ENCODE assay signal across 27 cellular contexts in the genomic region with DNA sequence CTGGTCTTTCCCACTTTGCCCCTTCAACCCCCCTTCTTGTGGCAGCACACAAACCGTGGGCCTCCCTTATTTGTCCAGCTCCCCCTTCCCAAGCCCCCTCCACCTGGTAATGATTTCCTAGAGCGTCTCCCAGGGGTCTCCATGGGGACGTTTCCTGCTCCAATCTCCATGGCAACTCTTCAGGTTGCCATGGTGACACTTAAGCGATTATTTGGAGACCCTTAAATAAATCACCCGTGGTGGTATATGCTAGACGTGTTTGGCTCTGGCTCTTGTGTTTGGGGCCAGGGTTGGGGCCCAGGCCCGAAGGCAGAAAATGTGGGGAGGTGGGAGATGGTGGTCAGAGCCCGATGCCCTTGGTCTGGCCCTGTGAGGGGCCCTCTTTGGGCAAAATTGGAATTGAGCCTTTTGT. TPM values are rescaled to one million over a fixed set of nuclear protein-coding genes. Genes with fewer than 3 reads are reported as not detected.
A peak's percentile ranks its signal among the peaks of the same experiment; 100 is the strongest.
DNase-seq lines count a peak whose midpoint lies in the region; ATAC-seq and TF ChIP-seq lines count a peak whose summit lies in the region.
"Had no signal": no experiment of that assay in that cellular context is flagged by ENCODE, and none has a peak within 500 bp of the region (broad histone marks: within the 10 kb centered on the region; RNA-seq: fewer than 3 reads in every experiment).

No MANE protein-coding gene starts in this region.

- peaks cover 14 to 29% (median 25%) of the 10 kb centered on the region in 10 experiments for H3K4me1 ChIP-seq in BLaER1 treated with 17β-estradiol and CSF1 and Interleukin-3, amounts not matched to agents 10 nM and 100 nM

- H3K27me3 Mint-ChIP-seq in endothelial cell (ENCODE audit: unreplicated experiment) = peaks cover 4% of the 10 kb centered on the region
- no peaks in the 10 kb centered on the region for H3K27me3 Mint-ChIP-seq in neural crest cell (ENCODE audit: low read depth)
- no peaks in the 10 kb centered on the region for H3K27me3 Mint-ChIP-seq in activated CD8-positive, alpha-beta T cell treated with anti-CD3 and anti-CD28 coated beads, Interleukin-2, amount 10 ng/mL, durations not matched to agents 7 days and 5 days (ENCODE audit: low read depth)
- H3K27me3 Mint-ChIP-seq: CD4-positive, CD25-positive, alpha-beta regulatory T cell; stimulated activated naive CD8-positive, alpha-beta T cell treated with anti-CD3 and anti-CD28 coated beads, Interleukin-15, amount 100 ng/mL, for 72 hours had no signal

- peak overlapping the region; percentile 55 for H3K27ac Mint-ChIP-seq in endothelial cell (ENCODE audit: unreplicated experiment)
- peak overlapping the region; percentile 64 for H3K27ac Mint-ChIP-seq in neural crest cell (ENCODE audit: unreplicated experiment)
- no peak overlapping the region for H3K27ac Mint-ChIP-seq in activated CD8-positive, alpha-beta T cell treated with anti-CD3 and anti-CD28 coated beads, Interleukin-2, amount 10 ng/mL, durations not matched to agents 7 days and 5 days
- H3K27ac Mint-ChIP-seq: CD4-positive, CD25-positive, alpha-beta regulatory T cell; stimulated activated naive CD8-positive, alpha-beta T cell treated with anti-CD3 and anti-CD28 coated beads, Interleukin-15, amount 100 ng/mL, for 72 hours; T-helper 1 cell treated with Interleukin-12 subunit alpha and Interleukin-12 subunit beta and Interleukin-4 antibody, amounts not matched to agents 30 μg/mL and 1 μg/mL, for 36 hours had no signal

- H3K4me3 ChIP-seq in BLaER1 treated with 17β-estradiol and CSF1 and Interleukin-3, amounts not matched to agents 10 nM and 100 nM = no peak overlapping the region
- H3K4me3 ChIP-seq: heart right ventricle, left lung, sigmoid colon, SJCRH30, tibial artery had no signal

- CTCF ChIA-PET in activated CD8-positive, alpha-beta T cell treated with anti-CD3 and anti-CD28 coated beads, Interleukin-2, amount 10 ng/mL, durations not matched to agents 7 days and 5 days (lab: Charles Lee) = no interaction called here

- H3K36me3 ChIP-seq in BLaER1 treated with 17β-estradiol and CSF1 and Interleukin-3, amounts not matched to agents 10 nM and 100 nM = peaks cover 0 to 10% (median 0%) of the 10 kb centered on the region in 11 experiments; a peak in 5 of 22 replicates
- H3K36me3 ChIP-seq: heart right ventricle, left lung, sigmoid colon, SJCRH30, tibial artery had no signal

- peaks cover 9% of the 10 kb centered on the region for H3K36me3 Mint-ChIP-seq in endothelial cell (ENCODE audit: low read depth, unreplicated experiment)
- peaks cover 3% of the 10 kb centered on the region for H3K36me3 Mint-ChIP-seq in neural crest cell (ENCODE audit: low read depth)
- peaks cover 12% of the 10 kb centered on the region for H3K36me3 Mint-ChIP-seq in activated CD8-positive, alpha-beta T cell treated with anti-CD3 and anti-CD28 coated beads, Interleukin-2, amount 10 ng/mL, durations not matched to agents 7 days and 5 days (ENCODE audit: low read depth)

- TF ChIP-seq CTCF in endothelial cell (IDR thresholded peaks at IDR 0.05; ENCODE audit: unreplicated experiment) (no peak), neural crest cell (conservative IDR thresholded peaks at IDR 0.05) (no peak)

- H3K4me2 ChIP-seq in BLaER1 treated with 17β-estradiol and CSF1 and Interleukin-3, amounts not matched to agents 10 nM and 100 nM = peak overlapping the region in 7 of 11 experiments; percentile 21 to 62 (median 41); a peak in 11 of 22 replicates

- no peaks in the 10 kb centered on the region for H4K20me1 ChIP-seq in BLaER1 treated with 17β-estradiol and CSF1 and Interleukin-3, amounts not matched to agents 10 nM and 100 nM

- H3K9me3 ChIP-seq in BLaER1 treated with 17β-estradiol and CSF1 and Interleukin-3, amounts not matched to agents 10 nM and 100 nM (replicated peaks in 1 of 11) = peaks cover 11 to 32% (median 27%) of the 10 kb centered on the region in 11 experiments
- H3K9me3 ChIP-seq: heart right ventricle, left lung, sigmoid colon, SJCRH30, tibial artery had no signal

- H3K4me1 Mint-ChIP-seq in endothelial cell (ENCODE audit: unreplicated experiment) = peaks cover 11% of the 10 kb centered on the region
- peaks cover 52% of the 10 kb centered on the region for H3K4me1 Mint-ChIP-seq in neural crest cell
- H3K4me1 Mint-ChIP-seq in activated CD8-positive, alpha-beta T cell treated with anti-CD3 and anti-CD28 coated beads, Interleukin-2, amount 10 ng/mL, durations not matched to agents 7 days and 5 days (ENCODE audit: low read depth) = peaks cover 11% of the 10 kb centered on the region
- H3K4me1 Mint-ChIP-seq: stimulated activated naive CD8-positive, alpha-beta T cell treated with anti-CD3 and anti-CD28 coated beads, Interleukin-15, amount 100 ng/mL, for 72 hours had no signal

- POLR2A ChIA-PET in activated CD8-positive, alpha-beta T cell treated with anti-CD3 and anti-CD28 coated beads, Interleukin-2, amount 10 ng/mL, durations not matched to agents 7 days and 5 days (lab: Charles Lee) = no interaction called here

- H3K4me3 Mint-ChIP-seq in endothelial cell (ENCODE audit: unreplicated experiment) (no peak overlapping the region), neural crest cell (peak overlapping the region; percentile 49)
- no peak overlapping the region for H3K4me3 Mint-ChIP-seq in activated CD8-positive, alpha-beta T cell treated with anti-CD3 and anti-CD28 coated beads, Interleukin-2, amount 10 ng/mL, durations not matched to agents 7 days and 5 days
- H3K4me3 Mint-ChIP-seq: naive thymus-derived CD8-positive, alpha-beta T cell; stimulated activated naive CD8-positive, alpha-beta T cell treated with anti-CD3 and anti-CD28 coated beads, Interleukin-15, amount 100 ng/mL, for 72 hours; T-helper 1 cell treated with Interleukin-12 subunit alpha and Interleukin-12 subunit beta and Interleukin-4 antibody, amounts not matched to agents 30 μg/mL and 1 μg/mL, for 36 hours had no signal

- H3K27me3 ChIP-seq in BLaER1 treated with 17β-estradiol and CSF1 and Interleukin-3, amounts not matched to agents 10 nM and 100 nM = no peaks in the 10 kb centered on the region
- H3K27me3 ChIP-seq: heart right ventricle, left lung, sigmoid colon, SJCRH30, tibial artery had no signal

- ATAC-seq in GM21576 (IDR thresholded peaks at IDR 0.05; ENCODE audit: unreplicated experiment) = no peak
- no peak for ATAC-seq in activated CD8-positive, alpha-beta T cell treated with anti-CD3 and anti-CD28 coated beads, Interleukin-2, amount 10 ng/mL, durations not matched to agents 7 days and 5 days
- ATAC-seq: heart right ventricle; left lung; naive thymus-derived CD8-positive, alpha-beta T cell; stimulated activated naive CD8-positive, alpha-beta T cell treated with anti-CD3 and anti-CD28 coated beads, Interleukin-15, amount 100 ng/mL, for 72 hours had no signal

- H3K9me3 Mint-ChIP-seq in endothelial cell (ENCODE audit: unreplicated experiment) (peaks cover 6% of the 10 kb centered on the region), neural crest cell (peaks cover 7% of the 10 kb centered on the region)
- no peaks in the 10 kb centered on the region for H3K9me3 Mint-ChIP-seq in activated CD8-positive, alpha-beta T cell treated with anti-CD3 and anti-CD28 coated beads, Interleukin-2, amount 10 ng/mL, durations not matched to agents 7 days and 5 days (ENCODE audit: insufficient read depth)

- H3K27ac ChIP-seq in BLaER1 treated with 17β-estradiol and CSF1 and Interleukin-3, amounts not matched to agents 10 nM and 100 nM = no peak overlapping the region
- H3K27ac ChIP-seq: epithelial cell of prostate, heart right ventricle, left lung, parathyroid adenoma, SJCRH30, tibial artery had no signal

- no peak overlapping the region for H3K9ac ChIP-seq in BLaER1 treated with 17β-estradiol and CSF1 and Interleukin-3, amounts not matched to agents 10 nM and 100 nM
- H3K9ac ChIP-seq: parathyroid adenoma had no signal

- DNase-seq in NCI-H146 treated with DMSO at 0.1 percent for 48 hours (lab: John Stamatoyannopoulos, UW; ENCODE audit: unreplicated experiment) (peak; percentile 5), endothelial cell (ENCODE audit: low spot score) (no peak), neural crest cell (ENCODE audit: low read depth, low spot score) (peak; percentile 50), HPDE6-E6E7 (ENCODE audit: extremely low spot score) (no peak), islet precursor cell (no peak)
- no peak for DNase-seq in activated CD8-positive, alpha-beta T cell treated with anti-CD3 and anti-CD28 coated beads, Interleukin-2, amount 10 ng/mL, durations not matched to agents 7 days and 5 days
- DNase-seq: activated CD4-positive, alpha-beta T cell treated with anti-CD3 and anti-CD28 coated beads for 1 hour; activated gamma-delta T cell; CD4-positive, CD25-positive, alpha-beta regulatory T cell; cerebellar nuclear complex; heart right ventricle; Karpas-422; left lung; midbrain; naive thymus-derived CD8-positive, alpha-beta T cell; NCI-H2081; NCI-H510A; sigmoid colon; SJCRH30; stimulated activated CD4-positive, alpha-beta T cell treated with anti-CD3 and anti-CD28 coated beads, Interleukin-15, amount 100 ng/mL, for 24 hours; stimulated activated naive CD8-positive, alpha-beta T cell treated with anti-CD3 and anti-CD28 coated beads, Interleukin-15, amount 100 ng/mL, for 72 hours; tibial artery had no signal

RNA-seq across cellular contexts. Expression of gene DLG5, which starts 41.1 kb away (rescaled TPM):
- total RNA-seq in endothelial cell (ENCODE audit: unreplicated experiment) = 64.5 TPM
- total RNA-seq in neural crest cell = 82.2 and 87.3 TPM in 2 replicates
- total RNA-seq in activated CD8-positive, alpha-beta T cell treated with anti-CD3 and anti-CD28 coated beads, Interleukin-2, amount 10 ng/mL, durations not matched to agents 7 days and 5 days = 1 to 10 TPM; 3.2 to 3.5 TPM

Comparison
In these comparisons a context has a peak if more than half of its experiments do, and no peak if none do; other contexts are left out.
1. DNase-seq: peak in NCI-H146 treated with DMSO at 0.1 percent for 48 hours (single experiment) and neural crest cell (single experiment); none in endothelial cell (single experiment), HPDE6-E6E7 (single experiment), activated CD8-positive, alpha-beta T cell treated with anti-CD3 and anti-CD28 coated beads, Interleukin-2, amount 10 ng/mL, durations not matched to agents 7 days and 5 days (single experiment) and islet precursor cell (single experiment).
2. RNA of gene DLG5, which starts 41.1 kb away (total RNA-seq): 82.2 to 87.3 TPM in neural crest cell and 64.5 TPM in endothelial cell (single experiment); 3.2 to 3.5 TPM in activated CD8-positive, alpha-beta T cell treated with anti-CD3 and anti-CD28 coated beads, Interleukin-2, amount 10 ng/mL, durations not matched to agents 7 days and 5 days; every median in the first group is over 10 times any median in the second.